Comparison of ENCODE assay signal across 9 cellular contexts in the genomic region with DNA sequence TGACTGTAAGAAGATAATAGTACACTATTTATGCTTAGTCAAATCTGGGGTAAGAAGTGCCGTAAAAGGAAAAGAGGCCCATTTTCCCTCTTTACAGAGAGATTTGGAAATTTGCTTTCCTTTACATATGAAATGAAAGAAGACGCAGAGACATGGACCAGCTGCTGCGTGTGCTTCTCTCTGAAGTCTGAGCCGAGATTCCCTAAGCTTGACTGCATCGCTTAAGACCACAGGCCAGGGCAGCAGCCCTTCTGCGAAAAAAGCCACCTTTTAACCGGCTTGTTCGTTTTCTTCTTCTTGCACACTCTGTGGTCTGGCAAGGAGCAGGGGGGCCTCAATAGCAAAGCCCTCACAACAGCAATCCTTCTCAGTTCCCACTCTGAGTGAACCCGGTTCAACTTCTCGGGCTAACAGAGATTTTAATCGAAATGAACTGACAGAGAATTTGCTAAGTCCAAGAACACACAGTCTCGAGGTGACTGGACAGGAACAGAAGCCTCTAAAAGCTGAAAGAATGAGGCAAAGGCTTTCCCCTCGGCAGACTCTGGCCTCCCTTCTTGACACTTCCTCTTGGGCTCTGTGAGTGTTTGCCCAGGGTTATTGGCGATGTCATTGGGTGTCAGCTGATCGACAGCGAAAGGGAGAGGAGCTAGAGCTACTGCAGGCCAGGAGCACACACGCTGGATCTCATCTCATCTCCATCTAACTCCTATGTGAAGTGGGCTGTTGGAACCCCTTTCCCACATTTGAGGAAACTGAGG.
DNase-seq lines count a peak whose midpoint lies in the region; ATAC-seq and TF ChIP-seq lines count a peak whose summit lies in the region.
"Had no signal": no experiment of that assay in that cellular context is flagged by ENCODE, and none has a peak within 500 bp of the region (broad histone marks: within the 10 kb centered on the region; RNA-seq: fewer than 3 reads in every experiment).

No MANE protein-coding gene starts in this region.

- H3K27me3 ChIP-seq in esophagus squamous epithelium, result no peaks in the 10 kb centered on the region

- H3K36me3 ChIP-seq in esophagus squamous epithelium, result no peaks in the 10 kb centered on the region
- H3K36me3 ChIP-seq in urinary bladder (ENCODE audit: insufficient read depth), result no peaks in the 10 kb centered on the region

- peaks cover 0 to 15% (median 0%) of the 10 kb centered on the region in 3 donors for H3K4me1 ChIP-seq in esophagus squamous epithelium
- no peaks in the 10 kb centered on the region for H3K4me1 ChIP-seq in urinary bladder (ENCODE audit: insufficient read depth)

- intact Hi-C loops in esophagus squamous epithelium (cut with DNase I), result no loop called here

- no peak for ATAC-seq in GM19467 (IDR thresholded peaks at IDR 0.05; ENCODE audit: unreplicated experiment)
- ATAC-seq: activated T-helper 17 cell treated with anti-CD3 and anti-CD28 coated beads, Interleukin-2, amount 50 U/mL, for 72 hours; effector memory CD8-positive, alpha-beta T cell had no signal

- H3K27ac Mint-ChIP-seq in mesothelial cell of epicardium, result peak overlapping the region; percentile 73
- H3K27ac Mint-ChIP-seq: activated T-helper 17 cell treated with anti-CD3 and anti-CD28 coated beads, Interleukin-2, amount 50 U/mL, for 72 hours; effector memory CD8-positive, alpha-beta T cell had no signal

- H3K9me3 ChIP-seq in esophagus squamous epithelium, result no peaks in the 10 kb centered on the region

- DNase-seq in NB4 (ENCODE audit: low read depth) (peak; percentile 47), esophagus squamous epithelium (lab: John Stamatoyannopoulos, UW) (no peak), mesothelial cell of epicardium (ENCODE audit: low spot score in 2 of 2, unreplicated experiment in 2 of 2) (no peak), GM19238 (ENCODE audit: insufficient read length, low spot score) (no peak), DMS114 treated with DMSO at 0.1 percent for 48 hours (lab: John Stamatoyannopoulos, UW; ENCODE audit: unreplicated experiment) (no peak)
- DNase-seq: effector memory CD8-positive, alpha-beta T cell had no signal

- peaks cover 10% of the 10 kb centered on the region for H3K4me1 Mint-ChIP-seq in mesothelial cell of epicardium
- H3K4me1 Mint-ChIP-seq: activated T-helper 17 cell treated with anti-CD3 and anti-CD28 coated beads, Interleukin-2, amount 50 U/mL, for 72 hours had no signal

- no peaks in the 10 kb centered on the region for H3K36me3 Mint-ChIP-seq in mesothelial cell of epicardium

- H3K27ac ChIP-seq in esophagus squamous epithelium (peak overlapping the region in 3 of 4 donors; percentile 45 to 60 (median 53)), urinary bladder (ENCODE audit: low read depth) (peak overlapping the region; percentile 48)

- H3K27me3 Mint-ChIP-seq in mesothelial cell of epicardium (ENCODE audit: low read depth), result peaks cover 1% of the 10 kb centered on the region
- H3K27me3 Mint-ChIP-seq: effector memory CD8-positive, alpha-beta T cell had no signal

- TF ChIP-seq CTCF in NB4 (IDR thresholded peaks at IDR 0.05; ENCODE audit: low read depth, low read length) (no peak), esophagus squamous epithelium (IDR thresholded peaks at IDR 0.05) (no peak), mesothelial cell of epicardium (IDR thresholded peaks at IDR 0.05; ENCODE audit: unreplicated experiment) (no peak)

- no peaks in the 10 kb centered on the region for H3K9me3 Mint-ChIP-seq in mesothelial cell of epicardium

- H3K4me3 ChIP-seq in NB4 (ENCODE audit: low read depth, low read length) (no peak overlapping the region), esophagus squamous epithelium (no peak overlapping the region), urinary bladder (ENCODE audit: low read depth, low read length) (no peak overlapping the region)

- H3K4me3 Mint-ChIP-seq in mesothelial cell of epicardium, result no peak overlapping the region
- H3K4me3 Mint-ChIP-seq: activated T-helper 17 cell treated with anti-CD3 and anti-CD28 coated beads, Interleukin-2, amount 50 U/mL, for 72 hours; effector memory CD8-positive, alpha-beta T cell had no signal

- TF ChIP-seq POLR2A in NB4 (IDR thresholded peaks at IDR 0.05; ENCODE audit: extremely low read depth, insufficient read length), result no peak
- no peak for TF ChIP-seq POLR2A in esophagus squamous epithelium (IDR thresholded peaks at IDR 0.05)

- WGBS in esophagus squamous epithelium, 2 donors, result 56 to 77% methylated on average over 13 to 17 of the region's 17 CpGs
- WGBS in urinary bladder, result 45% methylated on average over 17 of the region's 17 CpGs
